1 cellular context compared by ENCODE assay signal in the genomic region with DNA sequence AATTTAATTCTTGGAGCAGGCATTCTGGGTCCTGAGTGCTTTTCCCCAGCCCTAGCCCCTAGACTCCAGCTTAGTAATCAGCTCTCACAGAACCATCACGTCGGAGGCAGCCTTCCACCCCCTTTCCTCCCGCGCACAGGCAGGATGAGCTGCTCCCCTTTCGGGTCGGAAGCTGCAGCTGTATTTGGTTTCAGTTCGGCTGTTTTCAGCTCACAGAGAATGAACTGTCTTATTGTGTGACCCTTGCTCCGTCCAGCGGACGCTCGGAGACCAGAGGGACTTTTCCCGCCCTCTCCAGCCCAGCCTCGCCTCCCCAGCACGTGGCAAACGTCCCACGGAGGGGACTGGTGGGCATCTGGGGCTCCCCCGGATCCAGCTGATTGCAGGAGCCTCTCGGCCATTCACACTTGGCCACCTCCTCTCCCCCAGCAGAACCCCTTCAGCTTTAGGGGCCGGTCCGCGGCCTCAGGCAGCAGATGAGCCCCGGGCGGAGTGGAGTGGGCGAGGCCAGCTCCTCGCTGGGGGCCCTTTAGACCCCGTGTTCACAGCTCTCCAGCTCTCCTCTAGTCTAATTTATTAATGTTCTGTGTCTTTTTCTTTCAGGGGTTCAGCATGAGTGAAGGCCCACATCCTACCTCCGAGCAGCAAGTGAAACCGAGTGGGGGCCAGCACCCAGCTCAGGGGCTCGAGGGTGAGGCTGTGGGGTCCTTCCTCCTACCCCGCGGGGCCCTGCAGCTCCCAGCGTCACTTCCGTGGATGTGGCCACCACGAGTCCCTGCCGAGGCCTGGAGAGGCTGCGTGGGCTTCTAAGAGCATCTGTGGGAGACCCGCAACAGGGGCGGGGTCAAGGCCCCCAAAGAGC.
TF ChIP-seq lines count a peak whose summit lies in the region.

No MANE protein-coding gene starts in this region.

TF ChIP-seq in HepG2, 621 proteins besides CTCF, POLR2A, EP300 and RAD21 (continued from another document and continues in another):
- TF ChIP-seq ZBTB2 (CRISPR knock-in tag; IDR thresholded peaks at IDR 0.05; ENCODE audit: low read depth) (no peak), TBX3 (IDR thresholded peaks at IDR 0.05; ENCODE audit: borderline replicate concordance) (no peak), KAT8 (CRISPR knock-in tag; IDR thresholded peaks at IDR 0.05) (peak; percentile 69; the same call in 1 of the 2 replicates), YEATS2 (CRISPR knock-in tag; IDR thresholded peaks at IDR 0.05; ENCODE audit: borderline replicate concordance) (peak; percentile 49; the same call in 1 of the 2 replicates), USF2 (IDR thresholded peaks at IDR 0.05; ENCODE audit: low read depth, low read length) (no peak), USF2 (CRISPR knock-in tag; IDR thresholded peaks at IDR 0.05; ENCODE audit: borderline replicate concordance) (peak; percentile 38; the same call in 1 of the 2 replicates), ZBTB38 (CRISPR knock-in tag; IDR thresholded peaks at IDR 0.05) (peak; percentile 93), SIX1 (CRISPR knock-in tag; IDR thresholded peaks at IDR 0.05; ENCODE audit: borderline replicate concordance) (peak; percentile 73; the same call in 1 of the 2 replicates), RNF2 (conservative IDR thresholded peaks at IDR 0.05; ENCODE audit: low read depth) (peak; percentile 95), BRD4 (CRISPR knock-in tag; IDR thresholded peaks at IDR 0.05) (peak; percentile 67), ZNF224 (CRISPR knock-in tag; IDR thresholded peaks at IDR 0.05) (peak; percentile 93), NCOR1 (IDR thresholded peaks at IDR 0.05; ENCODE audit: borderline replicate concordance, low read length) (no peak), THAP8 (CRISPR knock-in tag; IDR thresholded peaks at IDR 0.05; ENCODE audit: borderline replicate concordance) (no peak), ZNF407 (CRISPR knock-in tag; IDR thresholded peaks at IDR 0.05; ENCODE audit: not compliant biosample characterization) (no peak), FOXP4 (CRISPR knock-in tag; IDR thresholded peaks at IDR 0.05) (peak; percentile 65; the same call in 1 of the 2 replicates), ZNF317 (CRISPR knock-in tag; IDR thresholded peaks at IDR 0.05) (peak; percentile 80), PAXIP1 (CRISPR knock-in tag; conservative IDR thresholded peaks at IDR 0.05) (peak; percentile 74), ZNF33A (CRISPR knock-in tag; IDR thresholded peaks at IDR 0.05; ENCODE audit: borderline replicate concordance) (0 out of 2 replicates have a peak, but pooled peaks have one; percentile 28), NFRKB (IDR thresholded peaks at IDR 0.05) (no peak)
- TF ChIP-seq, protein P1, sequence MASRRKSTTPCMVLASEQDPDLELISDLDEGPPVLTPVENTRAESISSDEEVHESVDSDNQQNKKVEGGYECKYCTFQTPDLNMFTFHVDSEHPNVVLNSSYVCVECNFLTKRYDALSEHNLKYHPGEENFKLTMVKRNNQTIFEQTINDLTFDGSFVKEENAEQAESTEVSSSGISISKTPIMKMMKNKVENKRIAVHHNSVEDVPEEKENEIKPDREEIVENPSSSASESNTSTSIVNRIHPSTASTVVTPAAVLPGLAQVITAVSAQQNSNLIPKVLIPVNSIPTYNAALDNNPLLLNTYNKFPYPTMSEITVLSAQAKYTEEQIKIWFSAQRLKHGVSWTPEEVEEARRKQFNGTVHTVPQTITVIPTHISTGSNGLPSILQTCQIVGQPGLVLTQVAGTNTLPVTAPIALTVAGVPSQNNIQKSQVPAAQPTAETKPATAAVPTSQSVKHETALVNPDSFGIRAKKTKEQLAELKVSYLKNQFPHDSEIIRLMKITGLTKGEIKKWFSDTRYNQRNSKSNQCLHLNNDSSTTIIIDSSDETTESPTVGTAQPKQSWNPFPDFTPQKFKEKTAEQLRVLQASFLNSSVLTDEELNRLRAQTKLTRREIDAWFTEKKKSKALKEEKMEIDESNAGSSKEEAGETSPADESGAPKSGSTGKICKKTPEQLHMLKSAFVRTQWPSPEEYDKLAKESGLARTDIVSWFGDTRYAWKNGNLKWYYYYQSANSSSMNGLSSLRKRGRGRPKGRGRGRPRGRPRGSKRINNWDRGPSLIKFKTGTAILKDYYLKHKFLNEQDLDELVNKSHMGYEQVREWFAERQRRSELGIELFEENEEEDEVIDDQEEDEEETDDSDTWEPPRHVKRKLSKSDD (CRISPR knock-in tag; IDR thresholded peaks at IDR 0.05; ENCODE audit: low read depth): 0 out of 2 replicates have a peak, but pooled peaks have one; percentile 78
- TF ChIP-seq, protein P2, sequence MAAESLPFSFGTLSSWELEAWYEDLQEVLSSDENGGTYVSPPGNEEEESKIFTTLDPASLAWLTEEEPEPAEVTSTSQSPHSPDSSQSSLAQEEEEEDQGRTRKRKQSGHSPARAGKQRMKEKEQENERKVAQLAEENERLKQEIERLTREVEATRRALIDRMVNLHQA (CRISPR knock-in tag; IDR thresholded peaks at IDR 0.05): no peak
- TF ChIP-seq, protein P3, sequence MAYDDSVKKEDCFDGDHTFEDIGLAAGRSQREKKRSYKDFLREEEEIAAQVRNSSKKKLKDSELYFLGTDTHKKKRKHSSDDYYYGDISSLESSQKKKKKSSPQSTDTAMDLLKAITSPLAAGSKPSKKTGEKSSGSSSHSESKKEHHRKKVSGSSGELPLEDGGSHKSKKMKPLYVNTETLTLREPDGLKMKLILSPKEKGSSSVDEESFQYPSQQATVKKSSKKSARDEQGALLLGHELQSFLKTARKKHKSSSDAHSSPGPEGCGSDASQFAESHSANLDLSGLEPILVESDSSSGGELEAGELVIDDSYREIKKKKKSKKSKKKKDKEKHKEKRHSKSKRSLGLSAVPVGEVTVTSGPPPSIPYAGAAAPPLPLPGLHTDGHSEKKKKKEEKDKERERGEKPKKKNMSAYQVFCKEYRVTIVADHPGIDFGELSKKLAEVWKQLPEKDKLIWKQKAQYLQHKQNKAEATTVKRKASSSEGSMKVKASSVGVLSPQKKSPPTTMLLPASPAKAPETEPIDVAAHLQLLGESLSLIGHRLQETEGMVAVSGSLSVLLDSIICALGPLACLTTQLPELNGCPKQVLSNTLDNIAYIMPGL (CRISPR knock-in tag; IDR thresholded peaks at IDR 0.05; ENCODE audit: borderline replicate concordance in 1 of 2, low read depth in 1 of 2): peak; percentile 68 to 70; a peak in 2 of 4 replicates
